21 cellular contexts compared by ENCODE assay signal in the genomic region with DNA sequence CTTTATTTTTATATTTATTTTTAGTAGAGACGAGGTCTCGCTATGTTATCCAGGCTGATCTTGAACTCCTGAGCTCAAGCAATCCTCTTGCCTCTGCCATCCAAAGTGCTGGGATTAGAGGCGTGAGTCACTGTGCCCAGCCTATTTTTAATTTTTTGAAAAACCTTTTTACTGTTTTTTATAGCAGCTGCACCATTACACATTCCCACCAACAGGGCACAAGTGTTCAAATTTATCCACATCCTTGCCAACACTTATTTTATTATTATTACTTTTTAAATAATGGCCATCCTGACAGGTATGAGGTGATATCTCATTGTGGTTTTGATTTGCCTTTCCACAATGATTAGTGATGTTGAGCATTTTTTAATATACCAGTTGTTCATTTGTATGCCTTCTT. TPM values are rescaled to one million over a fixed set of nuclear protein-coding genes. Genes with fewer than 3 reads are reported as not detected.
"Had no signal": no experiment of that assay in that cellular context is flagged by ENCODE, and none has a peak within 500 bp of the region (broad histone marks: within the 10 kb centered on the region; RNA-seq: fewer than 3 reads in every experiment).

No MANE protein-coding gene starts in this region.

- H3K36me3 ChIP-seq: left lung, right lobe of liver, spleen, suprapubic skin had no signal

- ATAC-seq: activated CD8-positive, alpha-beta memory T cell treated with anti-CD3 and anti-CD28 coated beads, Interleukin-2, amount 10 ng/mL, durations not matched to agents 7 days and 5 days; left lung; psoas muscle; right lobe of liver had no signal

- H3K4me1 ChIP-seq: left lung, psoas muscle, right lobe of liver, spleen, suprapubic skin had no signal

- H3K9me3 Mint-ChIP-seq: activated naive CD4-positive, alpha-beta T cell treated with anti-CD3 and anti-CD28 coated beads, Interleukin-2, amount 50 U/mL, for 24 hours; activated T-cell treated with anti-CD3 and anti-CD28 coated beads, Interleukin-2, amount 50 U/mL, for 24 hours; central memory CD8-positive, alpha-beta T cell had no signal

- DNase-seq: activated CD4-positive, alpha-beta memory T cell treated with anti-CD3 and anti-CD28 coated beads for 36 hours; activated CD8-positive, alpha-beta memory T cell treated with anti-CD3 and anti-CD28 coated beads, Interleukin-2, amount 10 ng/mL, durations not matched to agents 7 days and 5 days; activated T-cell treated with anti-CD3 and anti-CD28 coated beads, Interleukin-2, amount 50 U/mL, for 24 hours; effector memory CD4-positive, alpha-beta T cell; hippocampal formation; kidney; left lung; nephron progenitor cell; psoas muscle; T-helper 1 cell; T1000; trophoblast cell had no signal

- H3K4me3 ChIP-seq: left lung, psoas muscle, right lobe of liver, spleen, suprapubic skin had no signal

- H3K27ac Mint-ChIP-seq: activated CD4-positive, alpha-beta memory T cell treated with anti-CD3 and anti-CD28 coated beads for 36 hours; activated CD8-positive, alpha-beta memory T cell treated with anti-CD3 and anti-CD28 coated beads, Interleukin-2, amount 10 ng/mL, durations not matched to agents 7 days and 5 days; activated naive CD4-positive, alpha-beta T cell treated with anti-CD3 and anti-CD28 coated beads, Interleukin-2, amount 50 U/mL, for 24 hours; activated T-cell treated with anti-CD3 and anti-CD28 coated beads, Interleukin-2, amount 50 U/mL, for 24 hours; nephron progenitor cell; stimulated activated naive CD8-positive, alpha-beta T cell treated with anti-CD3 and anti-CD28 coated beads, Interleukin-15, Interleukin-2, amounts not matched to agents 100 ng/mL and 50 ng/mL, for 24 hours had no signal

- H3K9me3 ChIP-seq: suprapubic skin had no signal

- H3K27me3 Mint-ChIP-seq: activated CD4-positive, alpha-beta memory T cell treated with anti-CD3 and anti-CD28 coated beads for 36 hours; activated naive CD4-positive, alpha-beta T cell treated with anti-CD3 and anti-CD28 coated beads, Interleukin-2, amount 50 U/mL, for 24 hours; activated T-cell treated with anti-CD3 and anti-CD28 coated beads, Interleukin-2, amount 50 U/mL, for 24 hours; central memory CD8-positive, alpha-beta T cell had no signal

- H3K36me3 Mint-ChIP-seq: activated CD4-positive, alpha-beta memory T cell treated with anti-CD3 and anti-CD28 coated beads for 36 hours had no signal

- H3K27ac ChIP-seq: left lung, psoas muscle, right lobe of liver, spleen, suprapubic skin, VCaP had no signal

- H3K4me1 Mint-ChIP-seq: activated CD8-positive, alpha-beta memory T cell treated with anti-CD3 and anti-CD28 coated beads, Interleukin-2, amount 10 ng/mL, durations not matched to agents 7 days and 5 days; activated naive CD4-positive, alpha-beta T cell treated with anti-CD3 and anti-CD28 coated beads, Interleukin-2, amount 50 U/mL, for 24 hours had no signal

- H3K27me3 ChIP-seq: right lobe of liver, spleen, suprapubic skin had no signal

- H3K4me3 Mint-ChIP-seq: activated CD4-positive, alpha-beta memory T cell treated with anti-CD3 and anti-CD28 coated beads for 36 hours; activated CD8-positive, alpha-beta memory T cell treated with anti-CD3 and anti-CD28 coated beads, Interleukin-2, amount 10 ng/mL, durations not matched to agents 7 days and 5 days; activated naive CD4-positive, alpha-beta T cell treated with anti-CD3 and anti-CD28 coated beads, Interleukin-2, amount 50 U/mL, for 24 hours; activated T-cell treated with anti-CD3 and anti-CD28 coated beads, Interleukin-2, amount 50 U/mL, for 24 hours; central memory CD8-positive, alpha-beta T cell; nephron progenitor cell; stimulated activated naive CD8-positive, alpha-beta T cell treated with anti-CD3 and anti-CD28 coated beads, Interleukin-15, Interleukin-2, amounts not matched to agents 100 ng/mL and 50 ng/mL, for 24 hours had no signal

RNA-seq across cellular contexts. Expression of a gene that starts 42.5 kb away (rescaled TPM):
- total RNA-seq: omental fat pad had no signal

RNA-seq across cellular contexts. Expression of a gene that starts 47.7 kb away (rescaled TPM):
- total RNA-seq: epithelial cell of proximal tubule, right lobe of liver had no signal
